Comparison of ENCODE assay signal across 8 cellular contexts in genomic region chr1:112701227-112702066, GRCh38. TPM values are rescaled to one million over a fixed set of nuclear protein-coding genes. Genes with fewer than 3 reads are reported as not detected.
A peak's percentile ranks its signal among the peaks of the same experiment; 100 is the strongest.
DNase-seq lines count a peak whose midpoint lies in the region; ATAC-seq, FAIRE-seq and TF ChIP-seq lines count a peak whose summit lies in the region.

No MANE protein-coding gene starts in this region.

- H3K36me3 ChIP-seq in WERI-Rb-1 (peaks cover 50% of the 10 kb centered on the region), left ventricle myocardium inferior (peaks cover 48% of the 10 kb centered on the region), gastrocnemius medialis (peaks cover 0 to 14% of the 10 kb centered on the region in 2 donors)

- DNase-seq in GM12891 (ENCODE audit: insufficient read length, low spot score) (no peak), WERI-Rb-1 (no peak), left ventricle myocardium inferior (no peak), gastrocnemius medialis (no peak), middle frontal gyrus (ENCODE audit: extremely low spot score, low spot score) (no peak), hepatic stellate cell (ENCODE audit: low spot score) (no peak), NOMO-1 treated with DMSO at 0.1 percent for 48 hours (lab: John Stamatoyannopoulos, UW; ENCODE audit: unreplicated experiment) (no peak)

- no peak overlapping the region for H3K4me3 ChIP-seq in WERI-Rb-1 (ENCODE audit: low read depth, low read length)
- peak overlapping the region; percentile 43 for H3K4me3 ChIP-seq in left ventricle myocardium inferior
- no peak overlapping the region for H3K4me3 ChIP-seq in gastrocnemius medialis

- FAIRE-seq in GM12891 (lab: Jason Lieb, UNC) = no peak

- TF ChIP-seq CTCF in WERI-Rb-1 (IDR thresholded peaks at IDR 0.05; ENCODE audit: low read depth, low read length) (no peak), left ventricle myocardium inferior (IDR thresholded peaks at IDR 0.05; ENCODE audit: borderline replicate concordance) (no peak), gastrocnemius medialis (IDR thresholded peaks at IDR 0.05 in 4 of 5, conservative IDR thresholded peaks at IDR 0.05 in 1 of 5) (no peak)

- ATAC-seq in gastrocnemius medialis = no peak
- ATAC-seq in GM21367 (IDR thresholded peaks at IDR 0.05; ENCODE audit: unreplicated experiment) = no peak

- in situ Hi-C loops in gastrocnemius medialis (cut with MboI; ENCODE audit: low sequenced_read_pairs in 4 of 4) = loop anchor here in 3 of 4 donors (10.0 to 25.0 kb wide), 4 partner anchors 77 to 686 kb away; partner anchors contain the start of genes CTTNBP2NL (in 3 of the 3) and MAGI3 (in 1 of the 3)

- no peaks in the 10 kb centered on the region for H3K9me3 ChIP-seq in WERI-Rb-1 (ENCODE audit: severe bottlenecking)
- no peaks in the 10 kb centered on the region for H3K9me3 ChIP-seq in left ventricle myocardium inferior (replicated peaks)
- H3K9me3 ChIP-seq in gastrocnemius medialis = no peaks in the 10 kb centered on the region

- TF ChIP-seq POLR2A in GM12891 (IDR thresholded peaks at IDR 0.05; ENCODE audit: low read depth, low read length) = no peak
- TF ChIP-seq POLR2A in gastrocnemius medialis (IDR thresholded peaks at IDR 0.05) = no peak

- H3K4me1 ChIP-seq in left ventricle myocardium inferior = peaks cover 88% of the 10 kb centered on the region
- peaks cover 43 to 47% of the 10 kb centered on the region in 2 donors for H3K4me1 ChIP-seq in gastrocnemius medialis

- intact Hi-C loops in left ventricle myocardium inferior (cut with micrococcal nuclease) = loop anchor here (5.0 kb wide), 1 partner anchor 304 kb away; the partner anchor contains the start of gene CTTNBP2NL
- intact Hi-C loops in gastrocnemius medialis (cut with DNase I; ENCODE audit: low total_unique reads) = loop anchor here (2.0 kb wide), 1 partner anchor 27 kb away; the partner anchor contains the start of gene MOV10

- H3K27me3 ChIP-seq in WERI-Rb-1 (ENCODE audit: insufficient read depth, low read depth, severe bottlenecking) = no peaks in the 10 kb centered on the region
- no peaks in the 10 kb centered on the region for H3K27me3 ChIP-seq in left ventricle myocardium inferior (ENCODE audit: low read depth)
- H3K27me3 ChIP-seq in gastrocnemius medialis = no peaks in the 10 kb centered on the region

- H3K27ac ChIP-seq in WERI-Rb-1 (peak overlapping the region; percentile 67), left ventricle myocardium inferior (replicated peaks) (peak overlapping the region; percentile 99), gastrocnemius medialis (peak overlapping the region; percentile 85 to 94 (median 90))

TF ChIP-seq in GM12891, 5 proteins besides CTCF, POLR2A, EP300 and RAD21:
- TF ChIP-seq TAF1 (IDR thresholded peaks at IDR 0.05; ENCODE audit: low read depth, low read length) = no peak
- peak; percentile 52 for TF ChIP-seq POLR2AphosphoS5 (IDR thresholded peaks at IDR 0.05; ENCODE audit: low read depth, low read length)

RNA-seq across cellular contexts. Expression of gene RHOC, which starts 5.5 kb away (rescaled TPM):
- 267 TPM for polyA plus RNA-seq in GM12891 (2012; ENCODE audit: low read depth, missing spikeins)
- total RNA-seq in left ventricle myocardium inferior (129 TPM), gastrocnemius medialis (10 to 100 TPM; 33.1 to 86.5 (median 64.3) TPM)

RNA-seq across cellular contexts. Expression of gene PPM1J, which starts 13.7 kb away (rescaled TPM):
- 0.44 TPM for polyA plus RNA-seq in GM12891 (2012; ENCODE audit: low read depth, missing spikeins)
- total RNA-seq in left ventricle myocardium inferior (5.4 TPM), gastrocnemius medialis (1 to 10 TPM; 4.2 to 5.4 (median 4.8) TPM)

RNA-seq across cellular contexts. Expression of gene MOV10, which starts 27.0 kb away (rescaled TPM):
- polyA plus RNA-seq in GM12891 (2012; ENCODE audit: low read depth, missing spikeins) = 59.1 TPM
- total RNA-seq in left ventricle myocardium inferior = 12.7 TPM
- 1 to 10 TPM; 2.8 to 7.2 (median 4.8) TPM for total RNA-seq in gastrocnemius medialis
